In the genomic region with DNA sequence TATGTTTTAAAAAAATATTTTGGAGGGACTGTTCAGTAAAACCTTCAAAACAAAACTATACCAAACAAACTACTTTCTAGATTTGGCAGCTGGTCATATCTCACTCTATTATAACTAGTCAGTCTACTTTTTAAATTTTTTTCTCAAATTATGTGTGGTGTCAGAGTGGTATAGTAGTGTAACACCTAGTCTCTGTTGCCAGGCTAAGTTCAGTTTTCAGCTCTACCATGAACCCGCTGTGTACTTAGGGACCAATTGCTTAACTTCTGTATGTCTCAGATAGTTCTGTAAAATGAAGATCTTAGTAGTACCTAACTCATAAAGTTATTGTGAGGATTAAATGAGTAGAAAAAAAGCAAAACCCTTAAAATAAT, we compare ENCODE assay signal across 15 cellular contexts. TPM values are rescaled to one million over a fixed set of nuclear protein-coding genes. Genes with fewer than 3 reads are reported as not detected.
DNase-seq lines count a peak whose midpoint lies in the region; ATAC-seq and TF ChIP-seq lines count a peak whose summit lies in the region.
"Had no signal": no experiment of that assay in that cellular context is flagged by ENCODE, and none has a peak within 500 bp of the region (broad histone marks: within the 10 kb centered on the region; RNA-seq: fewer than 3 reads in every experiment).

No MANE protein-coding gene starts in this region.

- no peak for ATAC-seq in activated naive CD8-positive, alpha-beta T cell treated with anti-CD3 and anti-CD28 coated beads, Interleukin-2, amount 50 U/mL, for 24 hours
- peak; percentile 29 for ATAC-seq in naive thymus-derived CD4-positive, alpha-beta T cell
- no peak for ATAC-seq in GM18870 (IDR thresholded peaks at IDR 0.05; ENCODE audit: unreplicated experiment)
- ATAC-seq: K562 had no signal

- H3K9me3 Mint-ChIP-seq in activated T-cell treated with anti-CD3 and anti-CD28 coated beads, Interleukin-2, amount 50 U/mL, for 24 hours: no peaks in the 10 kb centered on the region
- no peaks in the 10 kb centered on the region for H3K9me3 Mint-ChIP-seq in activated naive CD8-positive, alpha-beta T cell treated with anti-CD3 and anti-CD28 coated beads, Interleukin-2, amount 50 U/mL, for 24 hours
- H3K9me3 Mint-ChIP-seq in naive thymus-derived CD4-positive, alpha-beta T cell: no peaks in the 10 kb centered on the region

- H3K4me3 Mint-ChIP-seq in activated T-cell treated with anti-CD3 and anti-CD28 coated beads, Interleukin-2, amount 50 U/mL, for 24 hours: no peak overlapping the region
- no peak overlapping the region for H3K4me3 Mint-ChIP-seq in activated naive CD8-positive, alpha-beta T cell treated with anti-CD3 and anti-CD28 coated beads, Interleukin-2, amount 50 U/mL, for 24 hours
- no peak overlapping the region for H3K4me3 Mint-ChIP-seq in naive thymus-derived CD4-positive, alpha-beta T cell

- H3K27ac ChIP-seq in SK-N-MC (peak overlapping the region; percentile 97), left ventricle myocardium inferior (replicated peaks) (no peak overlapping the region)
- no peak overlapping the region for H3K27ac ChIP-seq in naive thymus-derived CD4-positive, alpha-beta T cell (ENCODE audit: low read depth, low read length)

- no peaks in the 10 kb centered on the region for H3K36me3 Mint-ChIP-seq in activated T-cell treated with anti-CD3 and anti-CD28 coated beads, Interleukin-2, amount 50 U/mL, for 24 hours (ENCODE audit: low read depth)
- peaks cover 4% of the 10 kb centered on the region for H3K36me3 Mint-ChIP-seq in activated naive CD8-positive, alpha-beta T cell treated with anti-CD3 and anti-CD28 coated beads, Interleukin-2, amount 50 U/mL, for 24 hours (ENCODE audit: low read depth)
- peaks cover 0 to 8% (median 1%) of the 10 kb centered on the region in 5 donors for H3K36me3 Mint-ChIP-seq in naive thymus-derived CD4-positive, alpha-beta T cell

- POLR2A ChIA-PET in naive thymus-derived CD4-positive, alpha-beta T cell (lab: Charles Lee): no interaction called here

- H3K27ac Mint-ChIP-seq in activated T-cell treated with anti-CD3 and anti-CD28 coated beads, Interleukin-2, amount 50 U/mL, for 24 hours: peak overlapping the region; percentile 18
- peak overlapping the region; percentile 50 for H3K27ac Mint-ChIP-seq in activated naive CD8-positive, alpha-beta T cell treated with anti-CD3 and anti-CD28 coated beads, Interleukin-2, amount 50 U/mL, for 24 hours
- H3K27ac Mint-ChIP-seq in naive thymus-derived CD4-positive, alpha-beta T cell: peak overlapping the region in 1 of 9 donors; percentile 10

- H3K36me3 ChIP-seq in SK-N-MC (ENCODE audit: insufficient read depth, low read length) (no peaks in the 10 kb centered on the region), left ventricle myocardium inferior (no peaks in the 10 kb centered on the region)
- H3K36me3 ChIP-seq in naive thymus-derived CD4-positive, alpha-beta T cell (ENCODE audit: control insufficient read depth in 2 of 3, insufficient read depth in 3 of 3, low read length in 3 of 3): no peaks in the 10 kb centered on the region

- no peak for DNase-seq in activated T-cell treated with anti-CD3 and anti-CD28 coated beads, Interleukin-2, amount 50 U/mL, for 24 hours
- no peak for DNase-seq in activated T-cell treated with anti-CD3 and anti-CD28 coated beads for 4 hours
- no peak for DNase-seq in SK-N-MC (ENCODE audit: low read depth, low spot score)
- DNase-seq in activated naive CD8-positive, alpha-beta T cell treated with anti-CD3 and anti-CD28 coated beads, Interleukin-2, amount 50 U/mL, for 24 hours: no peak
- no peak for DNase-seq in naive thymus-derived CD4-positive, alpha-beta T cell
- DNase-seq in NCI-H1417 (lab: John Stamatoyannopoulos, UW): no peak
- no peak for DNase-seq in left ventricle myocardium inferior
- DNase-seq: C1 segment of cervical spinal cord, NCI-H1436, NCI-H1930, NCI-H226, NCI-H524, SHP77 had no signal

- H3K4me1 Mint-ChIP-seq in activated T-cell treated with anti-CD3 and anti-CD28 coated beads, Interleukin-2, amount 50 U/mL, for 24 hours (ENCODE audit: low read depth): peaks cover 54% of the 10 kb centered on the region
- peaks cover 60% of the 10 kb centered on the region for H3K4me1 Mint-ChIP-seq in activated naive CD8-positive, alpha-beta T cell treated with anti-CD3 and anti-CD28 coated beads, Interleukin-2, amount 50 U/mL, for 24 hours
- H3K4me1 Mint-ChIP-seq in naive thymus-derived CD4-positive, alpha-beta T cell: peaks cover 2 to 32% (median 27%) of the 10 kb centered on the region in 7 donors

- no peak for TF ChIP-seq CTCF in left ventricle myocardium inferior (IDR thresholded peaks at IDR 0.05; ENCODE audit: borderline replicate concordance)

- CTCF ChIA-PET in naive thymus-derived CD4-positive, alpha-beta T cell (lab: Charles Lee): no interaction called here

- intact Hi-C loops in naive thymus-derived CD4-positive, alpha-beta T cell (cut with micrococcal nuclease): no loop called here
- intact Hi-C loops in left ventricle myocardium inferior (cut with micrococcal nuclease): no loop called here

- no peak overlapping the region for H3K9ac ChIP-seq in SK-N-MC (ENCODE audit: insufficient read length)

- H3K9me3 ChIP-seq in SK-N-MC (ENCODE audit: low read depth, low read length) (no peaks in the 10 kb centered on the region), left ventricle myocardium inferior (replicated peaks) (no peaks in the 10 kb centered on the region)
- no peaks in the 10 kb centered on the region for H3K9me3 ChIP-seq in naive thymus-derived CD4-positive, alpha-beta T cell (ENCODE audit: control insufficient read depth in 2 of 3, low read length in 3 of 3)

- no peaks in the 10 kb centered on the region for H3K27me3 Mint-ChIP-seq in activated T-cell treated with anti-CD3 and anti-CD28 coated beads, Interleukin-2, amount 50 U/mL, for 24 hours
- no peaks in the 10 kb centered on the region for H3K27me3 Mint-ChIP-seq in activated naive CD8-positive, alpha-beta T cell treated with anti-CD3 and anti-CD28 coated beads, Interleukin-2, amount 50 U/mL, for 24 hours
- H3K27me3 Mint-ChIP-seq in naive thymus-derived CD4-positive, alpha-beta T cell: no peaks in the 10 kb centered on the region

- H3K27me3 ChIP-seq in naive thymus-derived CD4-positive, alpha-beta T cell (ENCODE audit: control insufficient read depth in 2 of 2, insufficient read depth in 2 of 2, low read length in 2 of 2): no peaks in the 10 kb centered on the region
- no peaks in the 10 kb centered on the region for H3K27me3 ChIP-seq in left ventricle myocardium inferior (ENCODE audit: low read depth)

- H3K4me3 ChIP-seq in SK-N-MC: no peak overlapping the region
- H3K4me3 ChIP-seq in naive thymus-derived CD4-positive, alpha-beta T cell (ENCODE audit: low read length): no peak overlapping the region
- no peak overlapping the region for H3K4me3 ChIP-seq in left ventricle myocardium inferior
- H3K4me3 ChIP-seq: K562 had no signal

- peaks cover 0 to under 1% of the 10 kb centered on the region in 2 donors for H3K4me1 ChIP-seq in naive thymus-derived CD4-positive, alpha-beta T cell (ENCODE audit: control insufficient read depth in 2 of 2, insufficient read depth in 2 of 2, low read length in 2 of 2)
- peaks cover 9% of the 10 kb centered on the region for H3K4me1 ChIP-seq in left ventricle myocardium inferior

RNA-seq across cellular contexts. Expression of a gene that starts 54.3 kb away (rescaled TPM):
- 10 to 100 TPM in 4 of 5 experiments, 1 to 10 TPM in 1; 7.8 to 17.1 (median 11.6) TPM for total RNA-seq in naive thymus-derived CD4-positive, alpha-beta T cell
- polyA plus RNA-seq in naive thymus-derived CD4-positive, alpha-beta T cell: 1 to 10 TPM; 2.9 to 8.0 TPM
- 14.4 TPM for total RNA-seq in left ventricle myocardium inferior
